32 cellular contexts compared by ENCODE assay signal in the genomic region with DNA sequence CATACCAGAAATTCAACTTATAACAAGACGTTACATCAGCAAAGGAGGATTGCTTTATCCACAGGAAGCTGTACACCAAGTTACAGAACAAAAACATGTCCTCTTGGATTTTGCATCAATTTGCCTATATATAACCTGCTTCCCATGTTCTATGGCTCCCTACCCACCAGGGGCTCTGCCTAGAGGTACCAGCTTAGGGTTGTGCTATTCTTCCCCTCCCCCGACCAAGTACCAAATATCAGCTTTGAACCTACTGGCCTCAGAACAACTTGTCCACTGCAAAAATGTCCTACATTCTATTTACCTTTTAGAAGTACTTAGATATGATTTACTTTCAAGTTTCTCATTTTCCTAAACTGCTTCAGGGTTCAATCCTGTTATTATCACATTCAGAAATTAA. TPM values are rescaled to one million over a fixed set of nuclear protein-coding genes. Genes with fewer than 3 reads are reported as not detected.
DNase-seq lines count a peak whose midpoint lies in the region; ATAC-seq, FAIRE-seq and TF ChIP-seq lines count a peak whose summit lies in the region.
"Had no signal": no experiment of that assay in that cellular context is flagged by ENCODE, and none has a peak within 500 bp of the region (broad histone marks: within the 10 kb centered on the region; RNA-seq: fewer than 3 reads in every experiment).

No MANE protein-coding gene starts in this region.

- no peak for TF ChIP-seq POLR2A in spleen (IDR thresholded peaks at IDR 0.05)

- H3K4me1 Mint-ChIP-seq in astrocyte (ENCODE audit: low read depth, unreplicated experiment) = no peaks in the 10 kb centered on the region
- no peaks in the 10 kb centered on the region for H3K4me1 Mint-ChIP-seq in activated CD4-positive, alpha-beta T cell treated with anti-CD3 and anti-CD28 coated beads, Interleukin-2, amount 10 ng/mL, durations not matched to agents 7 days and 5 days
- H3K4me1 Mint-ChIP-seq: central memory CD8-positive, alpha-beta T cell; naive B cell had no signal

- H4K20me1 ChIP-seq in astrocyte (ENCODE audit: insufficient read depth, low read length) (no peaks in the 10 kb centered on the region), mammary epithelial cell (ENCODE audit: insufficient read depth, low read length) (no peaks in the 10 kb centered on the region)

- no peak overlapping the region for H4K8ac ChIP-seq in mesenchymal stem cell (ENCODE audit: low read length)

- no peaks in the 10 kb centered on the region for H3K36me3 Mint-ChIP-seq in astrocyte (ENCODE audit: low read depth, unreplicated experiment)
- H3K36me3 Mint-ChIP-seq in activated CD4-positive, alpha-beta T cell treated with anti-CD3 and anti-CD28 coated beads, Interleukin-2, amount 10 ng/mL, durations not matched to agents 7 days and 5 days (ENCODE audit: low read depth) = no peaks in the 10 kb centered on the region
- H3K36me3 Mint-ChIP-seq: CD14-positive monocyte, naive B cell had no signal

- DNase-seq in EH (ENCODE audit: low read depth) (peak; percentile 22), astrocyte (ENCODE audit: low read depth) (no peak), mesenchymal stem cell (no peak), spleen (no peak), mammary epithelial cell (no peak), NCI-H2227 (lab: John Stamatoyannopoulos, UW; ENCODE audit: unreplicated experiment) (no peak)
- DNase-seq in activated CD4-positive, alpha-beta T cell treated with anti-CD3 and anti-CD28 coated beads, Interleukin-2, amount 10 ng/mL, durations not matched to agents 7 days and 5 days = no peak
- DNase-seq: activated CD4-positive, alpha-beta memory T cell treated with anti-CD3 and anti-CD28 coated beads for 36 hours; activated CD8-positive, alpha-beta memory T cell treated with anti-CD3 and anti-CD28 coated beads, Interleukin-2, amount 50 U/mL, for 4 hours; activated naive CD4-positive, alpha-beta T cell treated with Interleukin-2 at 50 U/mL for 16 hours; DMS79; dorsolateral prefrontal cortex; GDM1; GOT3; hypothalamus; MG63; naive B cell; NCI-H1417 treated with DMSO at 0.1 percent for 48 hours; NCI-H2081; NCI-H2227 treated with DMSO at 0.1 percent for 48 hours; NCI-H69; nucleus accumbens; Right ventricle myocardium superior; stimulated activated CD4-positive, alpha-beta T cell treated with anti-CD3 and anti-CD28 coated beads, Interleukin-4, amount 100 ng/mL, for 24 hours; T-helper 2 cell; transverse colon had no signal

- H3K18ac ChIP-seq in mesenchymal stem cell (ENCODE audit: low read depth in 1 of 2, low read length in 2 of 2) = peak overlapping the region in 1 of 2 experiments; percentile 62

- H3K4me3 ChIP-seq in astrocyte (ENCODE audit: insufficient read depth, low read depth, low read length) (no peak overlapping the region), mesenchymal stem cell (ENCODE audit: insufficient read depth in 1 of 2, low read depth in 1 of 2, low read length in 2 of 2) (no peak overlapping the region), spleen (no peak overlapping the region), mammary epithelial cell (replicated peaks in 1 of 3; ENCODE audit: insufficient read depth in 1 of 3, low read depth in 2 of 3, low read length in 3 of 3) (no peak overlapping the region)
- H3K4me3 ChIP-seq: dorsolateral prefrontal cortex, MG63, prostate gland, transverse colon had no signal

- H3K14ac ChIP-seq in mesenchymal stem cell (ENCODE audit: low read length in 2 of 2) = no peak overlapping the region

- in situ Hi-C loops in mammary epithelial cell (cut with MboI; ENCODE audit: low sequenced_read_pairs in 2 of 2) = no loop called here

- TF ChIP-seq CTCF in astrocyte (IDR thresholded peaks at IDR 0.05; ENCODE audit: insufficient read depth, low read depth, low read length) (no peak), spleen (IDR thresholded peaks at IDR 0.05 in 8 of 11, conservative IDR thresholded peaks at IDR 0.05 in 3 of 11) (no peak), mammary epithelial cell (conservative IDR thresholded peaks at IDR 0.05 in 1 of 2, IDR thresholded peaks at IDR 0.05 in 1 of 2; ENCODE audit: extremely low read depth in 1 of 2, insufficient read depth in 1 of 2, low read depth in 1 of 2, low read length in 2 of 2) (no peak)

- no peak overlapping the region for H2BK5ac ChIP-seq in mesenchymal stem cell (ENCODE audit: low read depth, low read length, poor library complexity, severe bottlenecking)

- no peaks in the 10 kb centered on the region for H3K36me3 ChIP-seq in astrocyte (ENCODE audit: insufficient read depth, low read length)
- H3K36me3 ChIP-seq in mesenchymal stem cell (ENCODE audit: control insufficient read depth in 1 of 2, insufficient read depth in 2 of 2, low read depth in 1 of 2, low read length in 2 of 2) = no peaks in the 10 kb centered on the region
- H3K36me3 ChIP-seq in spleen = no peaks in the 10 kb centered on the region
- H3K36me3 ChIP-seq in mammary epithelial cell (ENCODE audit: insufficient read depth, low read length) = no peaks in the 10 kb centered on the region
- H3K36me3 ChIP-seq: MG63, prostate gland, transverse colon had no signal

- no peak overlapping the region for H3K23ac ChIP-seq in mesenchymal stem cell (ENCODE audit: low read length in 2 of 2)

- H3K4me2 ChIP-seq in astrocyte (ENCODE audit: low read length) (no peak overlapping the region), mesenchymal stem cell (ENCODE audit: low read length, poor library complexity, severe bottlenecking) (no peak overlapping the region), mammary epithelial cell (ENCODE audit: insufficient read depth, low read depth, low read length) (no peak overlapping the region)
- H3K4me2 ChIP-seq: KMS-11 had no signal

- no peak overlapping the region for H4K91ac ChIP-seq in mesenchymal stem cell (ENCODE audit: low read length)

- H3K27ac Mint-ChIP-seq in astrocyte (ENCODE audit: unreplicated experiment) = peak overlapping the region; percentile 10
- no peak overlapping the region for H3K27ac Mint-ChIP-seq in activated CD4-positive, alpha-beta T cell treated with anti-CD3 and anti-CD28 coated beads, Interleukin-2, amount 10 ng/mL, durations not matched to agents 7 days and 5 days
- H3K27ac Mint-ChIP-seq: activated CD4-positive, alpha-beta memory T cell treated with anti-CD3 and anti-CD28 coated beads for 36 hours had no signal

- POLR2A ChIA-PET in activated CD4-positive, alpha-beta T cell treated with anti-CD3 and anti-CD28 coated beads, Interleukin-2, amount 10 ng/mL, durations not matched to agents 7 days and 5 days (lab: Charles Lee) = no interaction called here

- H3K27me3 Mint-ChIP-seq in astrocyte (ENCODE audit: low read depth, unreplicated experiment) = no peaks in the 10 kb centered on the region
- no peaks in the 10 kb centered on the region for H3K27me3 Mint-ChIP-seq in activated CD4-positive, alpha-beta T cell treated with anti-CD3 and anti-CD28 coated beads, Interleukin-2, amount 10 ng/mL, durations not matched to agents 7 days and 5 days
- H3K27me3 Mint-ChIP-seq: central memory CD8-positive, alpha-beta T cell had no signal

- no peaks in the 10 kb centered on the region for H3K79me1 ChIP-seq in mesenchymal stem cell (replicated peaks; ENCODE audit: low read length, poor library complexity, severe bottlenecking)

- intact Hi-C loops in spleen (cut with DNase I; ENCODE audit: low total_unique reads) (no loop called here), mammary epithelial cell (cut with micrococcal nuclease) (no loop called here)

- no peak overlapping the region for H3K4ac ChIP-seq in mesenchymal stem cell (ENCODE audit: low read depth in 1 of 2, low read length in 2 of 2)

- H3K27ac ChIP-seq in astrocyte (ENCODE audit: low read depth, low read length) = no peak overlapping the region
- H3K27ac ChIP-seq in mesenchymal stem cell (ENCODE audit: low read length, poor library complexity, severe bottlenecking) = no peak overlapping the region
- H3K27ac ChIP-seq in spleen = peak overlapping the region in 7 of 8 donors; percentile 8 to 46 (median 22)
- H3K27ac ChIP-seq in mammary epithelial cell (ENCODE audit: insufficient read depth, low read depth, low read length) = no peak overlapping the region
- H3K27ac ChIP-seq: dorsolateral prefrontal cortex, KMS-11, prostate gland had no signal

- H2AK5ac ChIP-seq in mesenchymal stem cell (ENCODE audit: low read length, severe bottlenecking) = no peak overlapping the region

- H3K79me2 ChIP-seq in astrocyte (ENCODE audit: insufficient read depth, low read length) = no peaks in the 10 kb centered on the region
- no peaks in the 10 kb centered on the region for H3K79me2 ChIP-seq in mammary epithelial cell (ENCODE audit: insufficient read depth, low read length)

- H3K27me3 ChIP-seq in astrocyte (ENCODE audit: insufficient read depth, low read length) = peaks cover 3% of the 10 kb centered on the region
- H3K27me3 ChIP-seq in mesenchymal stem cell (ENCODE audit: control insufficient read depth in 1 of 2, insufficient read depth in 1 of 2, low read length in 2 of 2) = no peaks in the 10 kb centered on the region
- H3K27me3 ChIP-seq in spleen (replicated peaks in 1 of 7) = peaks cover 0 to 2% (median 0%) of the 10 kb centered on the region in 7 donors
- H3K27me3 ChIP-seq in mammary epithelial cell (ENCODE audit: insufficient read depth, low read length) = no peaks in the 10 kb centered on the region
- H3K27me3 ChIP-seq: dorsolateral prefrontal cortex, MG63, transverse colon had no signal

- H3K9me3 ChIP-seq in astrocyte (ENCODE audit: insufficient read depth, low read depth, low read length) (no peaks in the 10 kb centered on the region), mesenchymal stem cell (ENCODE audit: control insufficient read depth, low read length) (peaks cover 6% of the 10 kb centered on the region), spleen (no peaks in the 10 kb centered on the region), mammary epithelial cell (replicated peaks; ENCODE audit: insufficient read depth, low read length) (no peaks in the 10 kb centered on the region)
- H3K9me3 ChIP-seq: MG63, prostate gland, transverse colon had no signal

- H2BK120ac ChIP-seq in mesenchymal stem cell (ENCODE audit: low read depth, low read length) = peak overlapping the region; percentile 49

- H2BK15ac ChIP-seq in mesenchymal stem cell (ENCODE audit: low read depth, poor library complexity, severe bottlenecking) = no peak overlapping the region

- BruUV-seq in mammary epithelial cell (replicated peaks; lab: Mats Ljungman, UMichigan) = no TSS peak

- FAIRE-seq in astrocyte (lab: Jason Lieb, UNC) = peak; percentile 52

- H3K9ac ChIP-seq in astrocyte (ENCODE audit: low read length) (no peak overlapping the region), mesenchymal stem cell (ENCODE audit: low read length) (no peak overlapping the region), mammary epithelial cell (ENCODE audit: insufficient read depth, low read length) (no peak overlapping the region)
- H3K9ac ChIP-seq: KMS-11 had no signal

- WGBS in mesenchymal stem cell = 92% methylated on average over 2 of the region's 2 CpGs
- whole genome bisulfite sequencing in spleen, 5 donors = 58 to 75% (median 59%) methylated on average over 2 of the region's 2 CpGs
- WGBS in mammary epithelial cell (ENCODE audit: low coverage, missing lambda C conversion rate) = 52% methylated on average over 2 of the region's 2 CpGs

- CTCF ChIA-PET in mammary epithelial cell (lab: Charles Lee; ENCODE audit: low non-redundant PET) = no interaction called here
- CTCF ChIA-PET in activated CD4-positive, alpha-beta T cell treated with anti-CD3 and anti-CD28 coated beads, Interleukin-2, amount 10 ng/mL, durations not matched to agents 7 days and 5 days (lab: Charles Lee) = no interaction called here

- dilution Hi-C loops in mammary epithelial cell (cut with HindIII; ENCODE audit: low sequenced_read_pairs) = no loop called here

- H3K4me1 ChIP-seq in astrocyte (ENCODE audit: insufficient read depth, low read length) (no peaks in the 10 kb centered on the region), mesenchymal stem cell (ENCODE audit: control insufficient read depth, insufficient read depth, low read depth, low read length) (no peaks in the 10 kb centered on the region), spleen (peaks cover 0 to 19% (median 6%) of the 10 kb centered on the region in 6 donors), mammary epithelial cell (ENCODE audit: insufficient read depth, low read length) (no peaks in the 10 kb centered on the region)
- H3K4me1 ChIP-seq: prostate gland had no signal

- H2BK12ac ChIP-seq in mesenchymal stem cell (ENCODE audit: low read length in 2 of 2) = no peak overlapping the region

- H2AFZ ChIP-seq in astrocyte (ENCODE audit: low read depth, low read length) (no peak overlapping the region), mesenchymal stem cell (ENCODE audit: low read depth, low read length) (no peak overlapping the region), mammary epithelial cell (ENCODE audit: low read depth, low read length) (no peak overlapping the region)

- no peaks in the 10 kb centered on the region for H3K9me3 Mint-ChIP-seq in astrocyte (ENCODE audit: unreplicated experiment)
- H3K9me3 Mint-ChIP-seq in activated CD4-positive, alpha-beta T cell treated with anti-CD3 and anti-CD28 coated beads, Interleukin-2, amount 10 ng/mL, durations not matched to agents 7 days and 5 days = no peaks in the 10 kb centered on the region
- H3K9me3 Mint-ChIP-seq: activated CD4-positive, alpha-beta memory T cell treated with anti-CD3 and anti-CD28 coated beads for 36 hours; CD14-positive monocyte; central memory CD8-positive, alpha-beta T cell; naive B cell had no signal

- H3K4me3 Mint-ChIP-seq in astrocyte (ENCODE audit: unreplicated experiment) = no peak overlapping the region
- no peak overlapping the region for H3K4me3 Mint-ChIP-seq in activated CD4-positive, alpha-beta T cell treated with anti-CD3 and anti-CD28 coated beads, Interleukin-2, amount 10 ng/mL, durations not matched to agents 7 days and 5 days
- H3K4me3 Mint-ChIP-seq: activated CD4-positive, alpha-beta memory T cell treated with anti-CD3 and anti-CD28 coated beads for 36 hours; CD14-positive monocyte; central memory CD8-positive, alpha-beta T cell; naive B cell had no signal

- ATAC-seq in HG03139 (IDR thresholded peaks at IDR 0.05; ENCODE audit: unreplicated experiment) = no peak
- ATAC-seq: activated CD4-positive, CD25-positive, alpha-beta regulatory T cell treated with anti-CD3 and anti-CD28 coated beads, Interleukin-2, amount 50 U/mL, for 24 hours had no signal

RNA-seq across cellular contexts. Expression of a gene that starts 15.6 kb away (rescaled TPM):
- total RNA-seq in astrocyte = 166 and 171 TPM in 2 replicates
- polyA plus RNA-seq in mesenchymal stem cell (2013, experiment 1 of 2) = 154 TPM
- polyA plus RNA-seq in mesenchymal stem cell (2013, experiment 2 of 2) = 164 TPM
- 100 to 1,000 TPM in 2 of 7 donors, 10 to 100 TPM in 5; 84.2 to 111 (median 93.1) TPM for total RNA-seq in spleen
- 10 to 100 TPM; 19.9 to 22.8 (median 21.9) TPM for polyA plus RNA-seq in spleen
- total RNA-seq in mammary epithelial cell = 100 to 1,000 TPM in 1 of 2 donors, 10 to 100 TPM in 1; 73.1 to 127 TPM
- polyA plus RNA-seq in mammary epithelial cell = 17.2 TPM
- polyA minus RNA-seq in mammary epithelial cell = 23.3 TPM
- 10 to 100 TPM; 69.7 to 70.2 TPM for total RNA-seq in activated CD4-positive, alpha-beta T cell treated with anti-CD3 and anti-CD28 coated beads, Interleukin-2, amount 10 ng/mL, durations not matched to agents 7 days and 5 days

RNA-seq across cellular contexts. Expression of a gene that starts 56.6 kb away (rescaled TPM):
- 429 and 463 TPM in 2 replicates for total RNA-seq in astrocyte
- polyA plus RNA-seq in mesenchymal stem cell (2013, experiment 1 of 2) = 986 TPM
- 1,021 TPM for polyA plus RNA-seq in mesenchymal stem cell (2013, experiment 2 of 2)
- total RNA-seq in spleen = 100 to 1,000 TPM; 158 to 387 (median 185) TPM
- polyA plus RNA-seq in spleen = 100 to 1,000 TPM; 199 to 535 (median 248) TPM
- total RNA-seq in mammary epithelial cell = 100 to 1,000 TPM in 1 of 2 donors, 10 to 100 TPM in 1; 73.3 to 370 TPM
- 146 TPM for polyA plus RNA-seq in mammary epithelial cell
- 245 TPM for polyA minus RNA-seq in mammary epithelial cell
- 100 to 1,000 TPM; 397 to 403 TPM for total RNA-seq in activated CD4-positive, alpha-beta T cell treated with anti-CD3 and anti-CD28 coated beads, Interleukin-2, amount 10 ng/mL, durations not matched to agents 7 days and 5 days

Comparison
In these comparisons a context has a peak if more than half of its experiments do, and no peak if none do; other contexts are left out.
1. H3K27ac ChIP-seq: peak in spleen (7 of 8); none in astrocyte (single experiment), mesenchymal stem cell (single experiment) and mammary epithelial cell (single experiment).